In genomic region chr4:154164931-154165839, GRCh38 we compare ENCODE assay signal across 9 cellular contexts.
A peak's percentile ranks its signal among the peaks of the same experiment; 100 is the strongest.
DNase-seq lines count a peak whose midpoint lies in the region; ATAC-seq and TF ChIP-seq lines count a peak whose summit lies in the region.
"Had no signal": no experiment of that assay in that cellular context is flagged by ENCODE, and none has a peak within 500 bp of the region (broad histone marks: within the 10 kb centered on the region; RNA-seq: fewer than 3 reads in every experiment).

No MANE protein-coding gene starts in this region.

- in situ Hi-C loops in ACHN (cut with HindIII; ENCODE audit: low pct_ligation_motif_present, low pct_unique_long_range_greater_than_20kb, low sequenced_read_pairs): no loop called here

- H3K4me3 Mint-ChIP-seq in T-helper 2 cell treated with Interferon-gamma antibody and Interleukin-4, amounts not matched to agents 5 μg/mL and 100 μg/mL, for 36 hours: no peak overlapping the region
- no peak overlapping the region for H3K4me3 Mint-ChIP-seq in nephron
- H3K4me3 Mint-ChIP-seq: B cell had no signal

- peak; percentile 46 to 65 for ATAC-seq in activated CD4-positive, CD25-positive, alpha-beta regulatory T cell treated with anti-CD3 and anti-CD28 coated beads, Interleukin-2, amount 50 U/mL, for 24 hours
- ATAC-seq in HG02798 (IDR thresholded peaks at IDR 0.05; ENCODE audit: poor library complexity, unreplicated experiment): peak; percentile 71

- no peaks in the 10 kb centered on the region for H3K4me1 Mint-ChIP-seq in T-helper 2 cell treated with Interferon-gamma antibody and Interleukin-4, amounts not matched to agents 5 μg/mL and 100 μg/mL, for 36 hours (ENCODE audit: low read depth)
- H3K4me1 Mint-ChIP-seq in nephron: peaks cover 28% of the 10 kb centered on the region
- H3K4me1 Mint-ChIP-seq: B cell had no signal

- no peaks in the 10 kb centered on the region for H3K27me3 Mint-ChIP-seq in T-helper 2 cell treated with Interferon-gamma antibody and Interleukin-4, amounts not matched to agents 5 μg/mL and 100 μg/mL, for 36 hours (ENCODE audit: low read depth)
- no peaks in the 10 kb centered on the region for H3K27me3 Mint-ChIP-seq in nephron (ENCODE audit: low read depth)

- no peak for TF ChIP-seq CTCF in nephron (IDR thresholded peaks at IDR 0.05; ENCODE audit: unreplicated experiment in 3 of 3)

- no peaks in the 10 kb centered on the region for H3K36me3 Mint-ChIP-seq in T-helper 2 cell treated with Interferon-gamma antibody and Interleukin-4, amounts not matched to agents 5 μg/mL and 100 μg/mL, for 36 hours (ENCODE audit: low read depth)
- no peaks in the 10 kb centered on the region for H3K36me3 Mint-ChIP-seq in nephron (ENCODE audit: low read depth)

- H3K27ac Mint-ChIP-seq in T-helper 2 cell treated with Interferon-gamma antibody and Interleukin-4, amounts not matched to agents 5 μg/mL and 100 μg/mL, for 36 hours: no peak overlapping the region
- H3K27ac Mint-ChIP-seq in nephron: peak overlapping the region in 2 of 3 experiments; percentile 47 to 66
- H3K27ac Mint-ChIP-seq: B cell had no signal

- no peak for DNase-seq in activated CD4-positive, CD25-positive, alpha-beta regulatory T cell treated with anti-CD3 and anti-CD28 coated beads, Interleukin-2, amount 50 U/mL, for 72 hours
- peak; percentile 34 for DNase-seq in T-helper 2 cell treated with Interferon-gamma antibody and Interleukin-4, amounts not matched to agents 5 μg/mL and 100 μg/mL, for 36 hours (ENCODE audit: low spot score)
- DNase-seq in ACHN (no peak), hepatic stellate cell (ENCODE audit: low spot score) (no peak), medulla oblongata (ENCODE audit: extremely low spot score) (no peak)

- H3K9me3 Mint-ChIP-seq in T-helper 2 cell treated with Interferon-gamma antibody and Interleukin-4, amounts not matched to agents 5 μg/mL and 100 μg/mL, for 36 hours: no peaks in the 10 kb centered on the region
- H3K9me3 Mint-ChIP-seq in nephron: no peaks in the 10 kb centered on the region
